Comparison of ENCODE assay signal across 1 cellular context in the genomic region with DNA sequence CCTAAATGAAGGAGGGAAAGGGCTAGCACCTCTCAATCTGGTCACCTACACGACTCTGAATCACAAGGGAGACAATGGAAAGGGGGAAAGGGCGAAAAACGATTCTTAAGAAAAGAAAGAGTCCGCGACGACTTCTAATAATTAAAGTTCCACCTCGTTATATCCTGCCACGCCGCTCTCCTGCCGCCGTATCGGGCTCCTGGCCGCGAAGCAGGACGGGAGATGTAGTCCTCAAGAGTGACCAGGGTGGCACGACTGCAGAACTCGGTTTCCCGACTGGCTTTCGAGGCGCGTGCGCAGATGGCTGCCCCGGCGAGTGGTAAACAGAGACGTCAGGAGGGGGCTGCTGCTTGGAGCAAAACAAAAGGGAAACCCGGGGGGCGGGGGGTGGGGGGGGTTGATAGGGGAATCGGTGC.
TF ChIP-seq lines count a peak whose summit lies in the region.

A gene with protein sequence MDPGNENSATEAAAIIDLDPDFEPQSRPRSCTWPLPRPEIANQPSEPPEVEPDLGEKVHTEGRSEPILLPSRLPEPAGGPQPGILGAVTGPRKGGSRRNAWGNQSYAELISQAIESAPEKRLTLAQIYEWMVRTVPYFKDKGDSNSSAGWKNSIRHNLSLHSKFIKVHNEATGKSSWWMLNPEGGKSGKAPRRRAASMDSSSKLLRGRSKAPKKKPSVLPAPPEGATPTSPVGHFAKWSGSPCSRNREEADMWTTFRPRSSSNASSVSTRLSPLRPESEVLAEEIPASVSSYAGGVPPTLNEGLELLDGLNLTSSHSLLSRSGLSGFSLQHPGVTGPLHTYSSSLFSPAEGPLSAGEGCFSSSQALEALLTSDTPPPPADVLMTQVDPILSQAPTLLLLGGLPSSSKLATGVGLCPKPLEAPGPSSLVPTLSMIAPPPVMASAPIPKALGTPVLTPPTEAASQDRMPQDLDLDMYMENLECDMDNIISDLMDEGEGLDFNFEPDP (plus strand): TSS at position 297 of the 416 bp plus-strand sequence. CDS start 678 bp downstream, outside the sequence.

TF ChIP-seq in H1, 55 proteins besides CTCF, POLR2A, EP300 and RAD21:
- no peak for TF ChIP-seq ASH2L (IDR thresholded peaks at IDR 0.05; ENCODE audit: low read length)
- TF ChIP-seq KDM1A (IDR thresholded peaks at IDR 0.05; ENCODE audit: borderline replicate concordance, low read length) = no peak
- TF ChIP-seq TAF7 (optimal IDR thresholded peaks at IDR 0.05; ENCODE audit: borderline replicate concordance, low read depth, low read length) = no peak
- no peak for TF ChIP-seq JUN (IDR thresholded peaks at IDR 0.05; ENCODE audit: low read depth, low read length)
- no peak for TF ChIP-seq CBX5 (IDR thresholded peaks at IDR 0.05; ENCODE audit: low read depth, low read length)
- TF ChIP-seq SIX5 (IDR thresholded peaks at IDR 0.05; ENCODE audit: low read depth, low read length) = peak; percentile 55; the same call in 1 of the 2 replicates
- TF ChIP-seq NRF1 (IDR thresholded peaks at IDR 0.05; ENCODE audit: low read depth, low read length) = peak; percentile 36; the same call in 1 of the 2 replicates
- peak; percentile 13; the same call in 1 of the 2 replicates for TF ChIP-seq CREB1 (IDR thresholded peaks at IDR 0.05)
- TF ChIP-seq, protein P1, sequence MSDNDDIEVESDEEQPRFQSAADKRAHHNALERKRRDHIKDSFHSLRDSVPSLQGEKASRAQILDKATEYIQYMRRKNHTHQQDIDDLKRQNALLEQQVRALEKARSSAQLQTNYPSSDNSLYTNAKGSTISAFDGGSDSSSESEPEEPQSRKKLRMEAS (IDR thresholded peaks at IDR 0.05) = 0 out of 2 replicates have a peak, but pooled peaks have one; percentile 33
TF ChIP-seq in H1: peak in this region for 4.
